19 cellular contexts compared by ENCODE assay signal in the genomic region with DNA sequence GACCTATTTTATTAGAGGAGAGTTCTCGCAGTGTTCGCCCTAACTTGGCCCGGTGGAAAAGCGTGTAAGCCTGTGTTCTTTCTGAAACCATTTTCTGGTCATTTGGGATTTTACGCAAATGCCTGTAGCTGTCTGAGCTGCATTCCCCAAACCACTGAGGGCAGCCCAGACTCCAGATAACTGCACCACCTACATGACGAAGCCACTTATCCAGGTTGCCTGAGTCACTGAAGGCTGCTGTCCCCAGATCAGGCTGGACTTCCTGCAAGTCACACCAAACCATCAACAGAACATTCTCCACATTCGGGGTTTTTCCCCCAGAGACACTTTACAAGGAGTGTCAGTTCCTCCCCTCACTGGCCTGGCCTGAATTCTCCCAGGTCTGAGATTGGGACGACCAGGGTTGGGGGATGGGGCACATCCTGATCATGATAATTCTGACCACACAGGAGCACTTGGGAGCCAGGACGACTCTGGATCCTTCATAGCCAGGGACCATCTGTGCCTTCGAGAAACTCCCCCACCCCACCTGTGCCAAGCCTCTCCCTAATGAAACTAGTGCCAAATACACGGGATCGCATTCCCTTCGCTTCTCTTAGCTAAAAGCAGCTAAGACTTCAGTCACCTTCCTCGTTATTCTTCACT. TPM values are rescaled to one million over a fixed set of nuclear protein-coding genes. Genes with fewer than 3 reads are reported as not detected.
DNase-seq lines count a peak whose midpoint lies in the region; ATAC-seq and TF ChIP-seq lines count a peak whose summit lies in the region.
"Had no signal": no experiment of that assay in that cellular context is flagged by ENCODE, and none has a peak within 500 bp of the region (broad histone marks: within the 10 kb centered on the region; RNA-seq: fewer than 3 reads in every experiment).

No MANE protein-coding gene starts in this region.

- H2BK12ac ChIP-seq in H9 (ENCODE audit: insufficient read length, low read depth, low read length): no peak overlapping the region

- peaks cover 29% of the 10 kb centered on the region for H4K20me1 ChIP-seq in BLaER1
- H4K20me1 ChIP-seq in H9 (ENCODE audit: control insufficient read depth, insufficient read depth, insufficient read length): no peaks in the 10 kb centered on the region

- no peak overlapping the region for H4K5ac ChIP-seq in H9 (ENCODE audit: insufficient read length, low read depth, low read length)

- no peaks in the 10 kb centered on the region for H3K9me3 ChIP-seq in BLaER1
- H3K9me3 ChIP-seq in H9 (ENCODE audit: control insufficient read depth, low read depth, low read length): no peaks in the 10 kb centered on the region
- peaks cover 2% of the 10 kb centered on the region for H3K9me3 ChIP-seq in iPS-18c (ENCODE audit: control insufficient read depth, insufficient read depth, low read length)
- H3K9me3 ChIP-seq: body of pancreas, mucosa of descending colon, thoracic aorta had no signal

- no peak overlapping the region for H3T11ph ChIP-seq in H9 (ENCODE audit: low read length)

- no peak overlapping the region for H2AK5ac ChIP-seq in H9 (ENCODE audit: insufficient read length, low read length)

- H3K23ac ChIP-seq in H9 (ENCODE audit: insufficient read length, low read depth, low read length): no peak overlapping the region

- H3K27me3 Mint-ChIP-seq in H9 (ENCODE audit: low read depth) (peaks cover 64% of the 10 kb centered on the region), immature natural killer cell (ENCODE audit: low read depth in 3 of 3) (peaks cover 13 to 24% (median 15%) of the 10 kb centered on the region in 3 donors)

- no peak overlapping the region for H2BK15ac ChIP-seq in H9 (ENCODE audit: low read depth, low read length)

- WGBS in H9 (ENCODE audit: extremely low coverage, insufficient read length, low lambda C conversion rate): no CpG with 5 or more reads among the region's 14 CpGs

- H3K14ac ChIP-seq in H9 (ENCODE audit: insufficient read depth, low read length): no peak overlapping the region

- H3K4me2 ChIP-seq in BLaER1: peak overlapping the region; percentile 100
- peak overlapping the region; percentile 72 for H3K4me2 ChIP-seq in H9 (ENCODE audit: insufficient read depth, insufficient read length, low read length)

- H3K9ac ChIP-seq in BLaER1 (no peak overlapping the region), H9 (ENCODE audit: extremely low read depth, insufficient read length, low read length) (no peak overlapping the region)
- H3K9ac ChIP-seq: parathyroid adenoma had no signal

- ATAC-seq in HG03159 (IDR thresholded peaks at IDR 0.05; ENCODE audit: unreplicated experiment) (no peak), HG03175 (IDR thresholded peaks at IDR 0.05; ENCODE audit: unreplicated experiment) (no peak)
- ATAC-seq: activated CD8-positive, alpha-beta T cell treated with anti-CD3 and anti-CD28 coated beads, Interleukin-2, amount 10 ng/mL, durations not matched to agents 7 days and 5 days had no signal

- peaks cover 0 to 4% (median 3%) of the 10 kb centered on the region in 3 experiments; a peak in 2 of 7 replicates for H3K36me3 Mint-ChIP-seq in H9 (ENCODE audit: insufficient read depth in 1 of 3, low read depth in 3 of 3)
- peaks cover 4 to 12% (median 8%) of the 10 kb centered on the region in 3 donors for H3K36me3 Mint-ChIP-seq in immature natural killer cell

- no peaks in the 10 kb centered on the region for H3K36me3 ChIP-seq in BLaER1
- H3K36me3 ChIP-seq: thoracic aorta had no signal

- H3K27ac ChIP-seq in BLaER1 (no peak overlapping the region), H9 (ENCODE audit: insufficient read length, low read depth, low read length) (no peak overlapping the region)
- H3K27ac ChIP-seq: body of pancreas, parathyroid adenoma, thoracic aorta had no signal

- no peak overlapping the region for H2BK5ac ChIP-seq in H9 (ENCODE audit: insufficient read length, low read length)

- no peak overlapping the region for H3K56ac ChIP-seq in H9 (ENCODE audit: insufficient read length, low read depth, low read length)

- H3K9me3 Mint-ChIP-seq in H9 (peaks cover 3% of the 10 kb centered on the region in 2 experiments; a peak in 2 of 5 replicates), immature natural killer cell (no peaks in the 10 kb centered on the region)

- no peak overlapping the region for H4K8ac ChIP-seq in H9 (replicated peaks; ENCODE audit: insufficient read length, low read depth, low read length)

- no peak overlapping the region for H3K18ac ChIP-seq in H9 (ENCODE audit: insufficient read length, low read depth, low read length)

- H3K4me3 ChIP-seq in BLaER1: no peak overlapping the region
- peak overlapping the region; percentile 64; the same call in 1 of the 2 replicates for H3K4me3 ChIP-seq in iPS-18c (ENCODE audit: insufficient read depth, low read depth, low read length)
- H3K4me3 ChIP-seq: body of pancreas, mucosa of descending colon, thoracic aorta had no signal

- DNase-seq in H9: peak; percentile 72
- DNase-seq in SW480 (ENCODE audit: low spot score): peak; percentile 42
- DNase-seq in immature natural killer cell: no peak
- no peak for DNase-seq in stimulated activated CD4-positive, alpha-beta T cell treated with anti-CD3 and anti-CD28 coated beads, Interleukin-4, amount 100 ng/mL, for 4 hours
- DNase-seq: activated naive CD4-positive, alpha-beta T cell; effector CD8-positive, alpha-beta T cell; foreskin melanocyte; NCI-H187 treated with DMSO at 0.1 percent for 48 hours; SIG-M5 had no signal

- H3K4ac ChIP-seq in H9 (ENCODE audit: low read depth, low read length): no peak overlapping the region

- peaks cover 16% of the 10 kb centered on the region for H3K23me2 ChIP-seq in H9 (ENCODE audit: insufficient read length, low read depth, low read length, poor library complexity, severe bottlenecking)

- H2AFZ ChIP-seq in H9 (ENCODE audit: low read length): no peak overlapping the region

- H3K4me1 ChIP-seq in BLaER1 (peaks cover 32% of the 10 kb centered on the region), H9 (ENCODE audit: insufficient read depth, low read length) (no peaks in the 10 kb centered on the region; the same call in 1 of the 2 replicates)
- H3K4me1 ChIP-seq: parathyroid adenoma had no signal

- H3K79me2 ChIP-seq in H9 (ENCODE audit: insufficient read depth, low read length): no peaks in the 10 kb centered on the region
- H3K79me2 ChIP-seq: parathyroid adenoma had no signal

- no peak overlapping the region for H4K91ac ChIP-seq in H9 (ENCODE audit: insufficient read length, low read depth, low read length)

- H3K79me1 ChIP-seq in H9 (ENCODE audit: insufficient read depth, low read depth, low read length, poor library complexity, severe bottlenecking): no peaks in the 10 kb centered on the region

- no peak overlapping the region for H2BK120ac ChIP-seq in H9 (ENCODE audit: low read depth, low read length, poor library complexity, severe bottlenecking)

- H3K4me1 Mint-ChIP-seq in H9: peaks cover 29 to 38% of the 10 kb centered on the region in 2 experiments
- H3K4me1 Mint-ChIP-seq in immature natural killer cell: peaks cover 8 to 17% of the 10 kb centered on the region in 2 donors

- peak overlapping the region in 1 of 2 experiments; percentile 58; a peak in 3 of 5 replicates for H3K4me3 Mint-ChIP-seq in H9
- no peak overlapping the region for H3K4me3 Mint-ChIP-seq in immature natural killer cell
- H3K4me3 Mint-ChIP-seq: activated CD8-positive, alpha-beta T cell treated with anti-CD3 and anti-CD28 coated beads, Interleukin-2, amount 10 ng/mL, durations not matched to agents 7 days and 5 days had no signal

- H3K27me3 ChIP-seq in BLaER1 (peaks cover 48% of the 10 kb centered on the region), H9 (ENCODE audit: insufficient read depth, low read length) (peaks cover 5% of the 10 kb centered on the region; the same call in 1 of the 2 replicates)

- H3K27ac Mint-ChIP-seq in H9 (peak overlapping the region in 1 of 3 experiments; percentile 9; a peak in 1 of 7 replicates), immature natural killer cell (peak overlapping the region in 1 of 6 donors; percentile 17)
- H3K27ac Mint-ChIP-seq: activated CD8-positive, alpha-beta T cell treated with anti-CD3 and anti-CD28 coated beads, Interleukin-2, amount 10 ng/mL, durations not matched to agents 7 days and 5 days had no signal

- H2BK20ac ChIP-seq in H9 (ENCODE audit: low read depth, low read length, poor library complexity, severe bottlenecking): no peak overlapping the region

- TF ChIP-seq CTCF in H9 (conservative IDR thresholded peaks at IDR 0.05): peak; percentile 20; the same call in 2 of the 3 replicates

RNA-seq across cellular contexts. Expression of gene RPRML, which starts 2.3 kb away (rescaled TPM):
- 1.3 and 1.4 TPM in 2 replicates for total RNA-seq in H9 (2021)
- not detected for polyA plus RNA-seq in immature natural killer cell
- total RNA-seq: thoracic aorta had no signal
- polyA plus RNA-seq: keratinocyte had no signal

RNA-seq across cellular contexts. Expression of gene GOSR2, which starts 53.8 kb away (rescaled TPM):
- total RNA-seq in H9 (2021): 48.9 and 53.5 TPM in 2 replicates
- polyA plus RNA-seq in immature natural killer cell: 10 to 100 TPM; 36.9 to 62.4 (median 57.6) TPM

Comparison
In these comparisons a context has a peak if more than half of its experiments do, and no peak if none do; other contexts are left out.
1. DNase-seq: peak in H9 (single experiment) and SW480 (single experiment); none in immature natural killer cell (0 of 3) and stimulated activated CD4-positive, alpha-beta T cell treated with anti-CD3 and anti-CD28 coated beads, Interleukin-4, amount 100 ng/mL, for 4 hours (0 of 2).